In genomic region chr1:88774151-88774556, GRCh38 we compare ENCODE assay signal across 10 cellular contexts.
DNase-seq lines count a peak whose midpoint lies in the region; TF ChIP-seq lines count a peak whose summit lies in the region.
"Had no signal": no experiment of that assay in that cellular context is flagged by ENCODE, and none has a peak within 500 bp of the region (broad histone marks: within the 10 kb centered on the region; RNA-seq: fewer than 3 reads in every experiment).

No MANE protein-coding gene starts in this region.

- no peak overlapping the region for H3K23ac ChIP-seq in mesendoderm (ENCODE audit: low read length)

- H3K79me1 ChIP-seq in mesendoderm (ENCODE audit: low read length) = no peaks in the 10 kb centered on the region

- no peaks in the 10 kb centered on the region for H3K36me3 ChIP-seq in mesendoderm (ENCODE audit: control insufficient read depth, insufficient read depth, low read length)

- H3K36me3 Mint-ChIP-seq in activated naive CD8-positive, alpha-beta T cell treated with anti-CD3 and anti-CD28 coated beads for 36 hours = peaks cover 38% of the 10 kb centered on the region

- H3K4me3 ChIP-seq in mesendoderm (ENCODE audit: low read length) (no peak overlapping the region), foreskin fibroblast (ENCODE audit: low read depth in 1 of 2, low read length in 2 of 2) (no peak overlapping the region)

- no peak overlapping the region for H3K4ac ChIP-seq in mesendoderm (ENCODE audit: low read depth, low read length)

- H3K4me1 Mint-ChIP-seq in activated naive CD8-positive, alpha-beta T cell treated with anti-CD3 and anti-CD28 coated beads for 36 hours = peaks cover 20% of the 10 kb centered on the region

- H3K9ac ChIP-seq in mesendoderm (ENCODE audit: low read length) = no peak overlapping the region

- no peaks in the 10 kb centered on the region for H3K27me3 Mint-ChIP-seq in activated naive CD8-positive, alpha-beta T cell treated with anti-CD3 and anti-CD28 coated beads for 36 hours

- no peak overlapping the region for H2BK5ac ChIP-seq in mesendoderm (ENCODE audit: low read length)

- H3K79me2 ChIP-seq in mesendoderm (ENCODE audit: control insufficient read depth, insufficient read depth, low read length) = no peaks in the 10 kb centered on the region

- no peak overlapping the region for H3K4me3 Mint-ChIP-seq in activated naive CD8-positive, alpha-beta T cell treated with anti-CD3 and anti-CD28 coated beads for 36 hours

- no peak overlapping the region for H2AK5ac ChIP-seq in mesendoderm (ENCODE audit: low read length)

- no peaks in the 10 kb centered on the region for H3K4me1 ChIP-seq in mesendoderm (ENCODE audit: control insufficient read depth, low read depth, low read length)

- H3K27ac ChIP-seq in mesendoderm (ENCODE audit: low read depth, low read length) = no peak overlapping the region

- H2BK15ac ChIP-seq in mesendoderm (replicated peaks; ENCODE audit: low read depth) = no peak overlapping the region

- no peak overlapping the region for H3K18ac ChIP-seq in mesendoderm (ENCODE audit: low read length)

- no CpG with 5 or more reads among the region's 1 CpG for WGBS in mesendoderm (ENCODE audit: extremely low coverage, insufficient coverage, low lambda C conversion rate)

- H4K8ac ChIP-seq in mesendoderm (ENCODE audit: low read depth, low read length) = no peak overlapping the region

- no peak overlapping the region for H3K56ac ChIP-seq in mesendoderm (ENCODE audit: low read length)

- H3K27me3 ChIP-seq in mesendoderm (ENCODE audit: insufficient read depth, low read length, poor library complexity) = no peaks in the 10 kb centered on the region

- H3K27ac Mint-ChIP-seq in activated naive CD8-positive, alpha-beta T cell treated with anti-CD3 and anti-CD28 coated beads for 36 hours = peak overlapping the region; percentile 36

- DNase-seq in Caki2 (ENCODE audit: low read depth) = peak; percentile 86
- peak; percentile 84 for DNase-seq in HT-29 (ENCODE audit: low spot score)
- DNase-seq in activated naive CD8-positive, alpha-beta T cell treated with anti-CD3 and anti-CD28 coated beads for 36 hours = peak; percentile 47
- peak; percentile 92 for DNase-seq in mesendoderm
- DNase-seq in AG08395 (ENCODE audit: low spot score) = no peak
- DNase-seq in SHP77 treated with DMSO at 0.1 percent for 48 hours (lab: John Stamatoyannopoulos, UW) = no peak
- DNase-seq in foreskin fibroblast = no peak
- DNase-seq in NCI-H345 (lab: John Stamatoyannopoulos, UW) = no peak
- DNase-seq: COR-L47, NCI-H2081 had no signal

- in situ Hi-C loops in Caki2 (cut with HindIII; ENCODE audit: low pct_unique_long_range_greater_than_20kb, low sequenced_read_pairs) = no loop called here

- H4K5ac ChIP-seq in mesendoderm (ENCODE audit: low read length) = no peak overlapping the region

- no peak overlapping the region for H3K4me2 ChIP-seq in mesendoderm (ENCODE audit: low read length)

- TF ChIP-seq CTCF in foreskin fibroblast (IDR thresholded peaks at IDR 0.05; ENCODE audit: low read depth, low read length) = no peak

- H2BK120ac ChIP-seq in mesendoderm (ENCODE audit: low read depth, low read length) = no peak overlapping the region

- peaks cover 2% of the 10 kb centered on the region for H3K9me3 Mint-ChIP-seq in activated naive CD8-positive, alpha-beta T cell treated with anti-CD3 and anti-CD28 coated beads for 36 hours

Comparison
In these comparisons a context has a peak if more than half of its experiments do, and no peak if none do; other contexts are left out.
1. DNase-seq: peak in Caki2 (single experiment), HT-29 (single experiment), activated naive CD8-positive, alpha-beta T cell treated with anti-CD3 and anti-CD28 coated beads for 36 hours (single experiment) and mesendoderm (single experiment); none in AG08395 (single experiment), SHP77 treated with DMSO at 0.1 percent for 48 hours (single experiment), foreskin fibroblast (0 of 2) and NCI-H345 (single experiment).